23 cellular contexts compared by ENCODE assay signal in the genomic region with DNA sequence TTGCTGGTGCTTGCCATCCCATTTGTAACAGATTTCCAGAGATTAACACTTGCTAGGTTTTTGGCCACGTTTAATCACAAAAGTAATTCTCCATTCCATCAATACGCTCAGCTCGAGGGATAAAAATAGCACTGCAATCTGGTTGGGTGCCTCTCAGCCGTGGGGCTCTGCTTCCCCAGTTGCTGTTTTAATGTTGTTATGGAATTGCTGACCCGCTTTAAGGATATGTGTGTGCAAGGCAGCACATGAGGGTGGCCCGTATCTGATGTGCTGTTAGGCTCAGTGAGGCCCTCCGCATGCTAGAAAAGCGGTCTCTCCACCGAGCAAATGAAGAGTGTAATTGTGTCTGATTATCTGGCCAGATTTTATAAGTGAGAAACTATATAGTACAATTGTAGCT.
"Had no signal": no experiment of that assay in that cellular context is flagged by ENCODE, and none has a peak within 500 bp of the region (broad histone marks: within the 10 kb centered on the region; RNA-seq: fewer than 3 reads in every experiment).

No MANE protein-coding gene starts in this region.

- ATAC-seq: activated T-cell treated with anti-CD3 and anti-CD28 coated beads, Interleukin-2, amount 50 U/mL, for 4 hours; body of pancreas; naive thymus-derived CD8-positive, alpha-beta T cell had no signal

- H3K36me3 Mint-ChIP-seq: activated naive CD4-positive, alpha-beta T cell treated with anti-CD3 and anti-CD28 coated beads, Interleukin-2, amount 10 ng/mL, durations not matched to agents 7 days and 5 days; naive thymus-derived CD8-positive, alpha-beta T cell; neural progenitor cell had no signal

- H3K4me3 Mint-ChIP-seq: activated B cell treated with CpG ODN at 0.5 μM for 24 hours; activated CD4-positive, alpha-beta T cell treated with anti-CD3 and anti-CD28 coated beads for 36 hours; activated naive CD4-positive, alpha-beta T cell treated with anti-CD3 and anti-CD28 coated beads, Interleukin-2, amount 10 ng/mL, durations not matched to agents 7 days and 5 days; activated T-cell treated with anti-CD3 and anti-CD28 coated beads, Interleukin-2, amount 50 U/mL, for 4 hours; immature natural killer cell; naive thymus-derived CD8-positive, alpha-beta T cell; neural progenitor cell; T-helper 1 cell treated with Interleukin-12 subunit alpha and Interleukin-12 subunit beta and Interleukin-4 antibody, amounts not matched to agents 30 μg/mL and 1 μg/mL, for 36 hours had no signal

- H3K27ac Mint-ChIP-seq: activated B cell treated with CpG ODN at 0.5 μM for 24 hours; activated CD4-positive, alpha-beta T cell treated with anti-CD3 and anti-CD28 coated beads for 36 hours; activated naive CD4-positive, alpha-beta T cell treated with anti-CD3 and anti-CD28 coated beads, Interleukin-2, amount 10 ng/mL, durations not matched to agents 7 days and 5 days; immature natural killer cell; naive thymus-derived CD8-positive, alpha-beta T cell; neural progenitor cell; T-helper 1 cell treated with Interleukin-12 subunit alpha and Interleukin-12 subunit beta and Interleukin-4 antibody, amounts not matched to agents 30 μg/mL and 1 μg/mL, for 36 hours had no signal

- H3K27ac ChIP-seq: body of pancreas, hepatocyte, left ventricle myocardium inferior, neural progenitor cell, prostate gland, spleen, tibial nerve had no signal

- H3K9ac ChIP-seq: neural progenitor cell had no signal

- DNase-seq: activated B cell treated with CpG ODN at 0.5 μM for 24 hours; activated CD4-positive, alpha-beta T cell treated with anti-CD3 and anti-CD28 coated beads for 36 hours; activated CD4-positive, alpha-beta T cell treated with anti-CD3 and anti-CD28 coated beads, Interleukin-2, amount 50 U/mL, for 4 hours; activated CD8-positive, alpha-beta memory T cell treated with anti-CD3 and anti-CD28 coated beads, Interleukin-2, amount 50 U/mL, for 48 hours; activated naive CD4-positive, alpha-beta T cell treated with anti-CD3 and anti-CD28 coated beads, Interleukin-2, amount 10 ng/mL, durations not matched to agents 7 days and 5 days; activated T-cell treated with anti-CD3 and anti-CD28 coated beads, Interleukin-2, amount 50 U/mL, for 4 hours; body of pancreas; effector memory CD4-positive, alpha-beta T cell; foreskin melanocyte; glutamatergic neuron; immature natural killer cell; left ventricle myocardium inferior; naive thymus-derived CD8-positive, alpha-beta T cell; spleen; stimulated activated CD4-positive, alpha-beta T cell treated with anti-CD3 and anti-CD28 coated beads, Interleukin-4, amount 100 ng/mL, for 1 hour; stimulated activated naive CD4-positive, alpha-beta T cell treated with Interleukin-2 at 50 U/mL for 16 hours; T1000 had no signal

- H3K27me3 Mint-ChIP-seq: activated B cell treated with CpG ODN at 0.5 μM for 24 hours; activated naive CD4-positive, alpha-beta T cell treated with anti-CD3 and anti-CD28 coated beads, Interleukin-2, amount 10 ng/mL, durations not matched to agents 7 days and 5 days had no signal

- H2AFZ ChIP-seq: hepatocyte, neural progenitor cell had no signal

- H3K4me1 ChIP-seq: body of pancreas, neural progenitor cell, prostate gland, spleen, tibial nerve had no signal

- H3K4me2 ChIP-seq: hepatocyte, neural progenitor cell had no signal

- H3K9me3 Mint-ChIP-seq: activated B cell treated with CpG ODN at 0.5 μM for 24 hours; activated naive CD4-positive, alpha-beta T cell treated with anti-CD3 and anti-CD28 coated beads, Interleukin-2, amount 10 ng/mL, durations not matched to agents 7 days and 5 days; activated T-cell treated with anti-CD3 and anti-CD28 coated beads, Interleukin-2, amount 50 U/mL, for 4 hours; activated T-helper 2 cell treated with anti-CD3 and anti-CD28 coated beads, Interferon-gamma antibody, Interleukin-2, Interleukin-4, amounts not matched to agents 10 μg/mL and 5 μg/mL and 100 μg/mL, durations not matched to agents 14 hours and 24 hours and 36 hours; immature natural killer cell; naive thymus-derived CD8-positive, alpha-beta T cell; neural progenitor cell; T-helper 1 cell treated with Interleukin-12 subunit alpha and Interleukin-12 subunit beta and Interleukin-4 antibody, amounts not matched to agents 30 μg/mL and 1 μg/mL, for 36 hours had no signal

- H3K4me3 ChIP-seq: body of pancreas, hepatocyte, left ventricle myocardium inferior, neural progenitor cell, prostate gland, spleen, tibial nerve had no signal

- H3K9me3 ChIP-seq: body of pancreas, left ventricle myocardium inferior, prostate gland, spleen, tibial nerve had no signal

- H3K4me1 Mint-ChIP-seq: activated B cell treated with CpG ODN at 0.5 μM for 24 hours; naive thymus-derived CD8-positive, alpha-beta T cell; neural progenitor cell had no signal

- H3K79me2 ChIP-seq: hepatocyte had no signal

- H3K36me3 ChIP-seq: left ventricle myocardium inferior, neural progenitor cell, prostate gland, spleen, tibial nerve had no signal

- H3K27me3 ChIP-seq: body of pancreas, hepatocyte, neural progenitor cell, spleen, tibial nerve had no signal
